8 cellular contexts compared by ENCODE assay signal in genomic region chr10:49407552-49408137, GRCh38. TPM values are rescaled to one million over a fixed set of nuclear protein-coding genes. Genes with fewer than 3 reads are reported as not detected.
DNase-seq lines count a peak whose midpoint lies in the region; ATAC-seq and TF ChIP-seq lines count a peak whose summit lies in the region.

No MANE protein-coding gene starts in this region.

- POLR2A ChIA-PET in activated CD4-positive, alpha-beta memory T cell treated with anti-CD3 and anti-CD28 coated beads, Interleukin-2, amount 10 ng/mL, durations not matched to agents 7 days and 5 days (lab: Charles Lee), result interaction anchor here (0.7 kb wide), 1 partner anchor 749 kb away, joined by 3 read pairs; no protein-coding TSS in a partner anchor

- peak; percentile 66 for ATAC-seq in HG02623 (IDR thresholded peaks at IDR 0.05; ENCODE audit: unreplicated experiment)
- no peak for ATAC-seq in HG03342 (IDR thresholded peaks at IDR 0.05; ENCODE audit: unreplicated experiment)

- H3K4me1 ChIP-seq in DOHH2 (ENCODE audit: control insufficient read depth, low read length), result no peaks in the 10 kb centered on the region

- no peaks in the 10 kb centered on the region for H3F3A ChIP-seq in DOHH2 (ENCODE audit: control insufficient read depth, insufficient read depth)

- H3K27me3 Mint-ChIP-seq in activated CD4-positive, alpha-beta memory T cell treated with anti-CD3 and anti-CD28 coated beads, Interleukin-2, amount 10 ng/mL, durations not matched to agents 7 days and 5 days, result peaks cover 26% of the 10 kb centered on the region
- H3K27me3 Mint-ChIP-seq in mesothelial cell of epicardium (ENCODE audit: low read depth), result peaks cover 54% of the 10 kb centered on the region

- H3K4me2 ChIP-seq in DOHH2 (ENCODE audit: low read length), result no peak overlapping the region

- H3K4me1 Mint-ChIP-seq in activated CD4-positive, alpha-beta memory T cell treated with anti-CD3 and anti-CD28 coated beads, Interleukin-2, amount 10 ng/mL, durations not matched to agents 7 days and 5 days, result no peaks in the 10 kb centered on the region
- no peaks in the 10 kb centered on the region for H3K4me1 Mint-ChIP-seq in mesothelial cell of epicardium

- H3K4me3 Mint-ChIP-seq in activated CD4-positive, alpha-beta memory T cell treated with anti-CD3 and anti-CD28 coated beads, Interleukin-2, amount 10 ng/mL, durations not matched to agents 7 days and 5 days, result no peak overlapping the region
- H3K4me3 Mint-ChIP-seq in mesothelial cell of epicardium, result no peak overlapping the region

- H3K9me2 ChIP-seq in DOHH2 (replicated peaks; ENCODE audit: control insufficient read depth, low read length), result no peaks in the 10 kb centered on the region

- H3K27me3 ChIP-seq in DOHH2 (ENCODE audit: control insufficient read depth, low read length), result no peaks in the 10 kb centered on the region

- no peaks in the 10 kb centered on the region for H3K36me3 ChIP-seq in DOHH2 (ENCODE audit: control insufficient read depth, low read length)

- H3K27ac ChIP-seq in DOHH2 (ENCODE audit: low read depth, low read length), result no peak overlapping the region

- H3K79me2 ChIP-seq in DOHH2 (ENCODE audit: control insufficient read depth, low read length), result no peaks in the 10 kb centered on the region

- no peak overlapping the region for H3K27ac Mint-ChIP-seq in activated CD4-positive, alpha-beta memory T cell treated with anti-CD3 and anti-CD28 coated beads, Interleukin-2, amount 10 ng/mL, durations not matched to agents 7 days and 5 days
- no peak overlapping the region for H3K27ac Mint-ChIP-seq in mesothelial cell of epicardium

- H3K4me3 ChIP-seq in DOHH2 (ENCODE audit: low read length), result no peak overlapping the region

- CTCF ChIA-PET in activated CD4-positive, alpha-beta memory T cell treated with anti-CD3 and anti-CD28 coated beads, Interleukin-2, amount 10 ng/mL, durations not matched to agents 7 days and 5 days (lab: Charles Lee), result interaction anchor here (0.6 to 9.3 kb wide), 29 partner anchors 8 to 751 kb away, joined by 3 to 304 read pairs (median 4); partner anchors contain the start of gene ERCC6

- H4K20me1 ChIP-seq in DOHH2 (ENCODE audit: control insufficient read depth, insufficient read depth, low read depth, low read length), result no peaks in the 10 kb centered on the region

- H3K36me3 Mint-ChIP-seq in activated CD4-positive, alpha-beta memory T cell treated with anti-CD3 and anti-CD28 coated beads, Interleukin-2, amount 10 ng/mL, durations not matched to agents 7 days and 5 days (ENCODE audit: low read depth), result no peaks in the 10 kb centered on the region
- no peaks in the 10 kb centered on the region for H3K36me3 Mint-ChIP-seq in mesothelial cell of epicardium

- H3K9me3 ChIP-seq in DOHH2 (ENCODE audit: control insufficient read depth, insufficient read depth, low read length), result no peaks in the 10 kb centered on the region

- DNase-seq in NCI-H69 (lab: John Stamatoyannopoulos, UW), result peak; percentile 74
- peak; percentile 79 for DNase-seq in activated CD4-positive, alpha-beta memory T cell treated with anti-CD3 and anti-CD28 coated beads, Interleukin-2, amount 10 ng/mL, durations not matched to agents 7 days and 5 days
- peak; percentile 56 for DNase-seq in effector CD8-positive, alpha-beta T cell (lab: John Stamatoyannopoulos, UW)
- peak; percentile 68 to 88 for DNase-seq in mesothelial cell of epicardium (ENCODE audit: low spot score in 2 of 2, unreplicated experiment in 2 of 2)
- peak; percentile 50 to 51 for DNase-seq in stimulated activated CD8-positive, alpha-beta memory T cell treated with anti-CD3 and anti-CD28 coated beads, Interleukin-2, amount 100 ng/mL, for 1 hour (ENCODE audit: low read depth in 2 of 2)

- no peaks in the 10 kb centered on the region for H3K9me3 Mint-ChIP-seq in activated CD4-positive, alpha-beta memory T cell treated with anti-CD3 and anti-CD28 coated beads, Interleukin-2, amount 10 ng/mL, durations not matched to agents 7 days and 5 days
- no peaks in the 10 kb centered on the region for H3K9me3 Mint-ChIP-seq in mesothelial cell of epicardium

- peak; percentile 96 for TF ChIP-seq CTCF in DOHH2 (IDR thresholded peaks at IDR 0.05; ENCODE audit: low read depth, low read length, poor library complexity, severe bottlenecking)
- peak; percentile 90 for TF ChIP-seq CTCF in mesothelial cell of epicardium (IDR thresholded peaks at IDR 0.05; ENCODE audit: unreplicated experiment)

RNA-seq across cellular contexts. Expression of gene DRGX, which starts 11.8 kb away (rescaled TPM):
- not detected for total RNA-seq in activated CD4-positive, alpha-beta memory T cell treated with anti-CD3 and anti-CD28 coated beads, Interleukin-2, amount 10 ng/mL, durations not matched to agents 7 days and 5 days
- not detected in 3 replicates for total RNA-seq in mesothelial cell of epicardium
